ENCODE assay signal across 8 cellular contexts in the genomic region with DNA sequence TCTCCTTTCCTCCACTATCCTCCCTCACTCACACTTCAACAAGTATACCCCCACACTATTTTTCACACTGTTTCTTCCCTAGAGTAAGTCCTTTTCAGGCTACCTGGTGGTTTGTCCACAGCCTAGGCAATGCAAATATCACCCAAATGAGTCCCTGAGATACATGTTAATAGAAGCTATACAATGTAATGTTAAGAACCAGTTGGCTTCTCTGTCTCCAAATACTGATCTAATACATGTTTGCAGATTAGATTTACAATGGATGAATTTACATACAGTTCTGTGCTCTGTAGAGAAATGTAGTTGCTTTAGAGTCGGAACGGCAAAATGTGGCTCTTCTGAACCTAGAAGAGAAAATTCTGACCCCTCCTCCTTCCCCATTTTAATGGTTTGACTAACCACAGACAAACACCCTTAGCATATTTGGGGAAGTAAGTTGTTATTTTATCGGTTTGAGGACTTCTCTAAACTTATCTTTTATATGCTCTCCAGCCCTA.
DNase-seq lines count a peak whose midpoint lies in the region; ATAC-seq and TF ChIP-seq lines count a peak whose summit lies in the region.

No MANE protein-coding gene starts in this region.

- H3K4me1 ChIP-seq in sigmoid colon (peaks cover 0 to 66% (median 35%) of the 10 kb centered on the region in 4 donors), thyroid gland (no peaks in the 10 kb centered on the region)

- no peaks in the 10 kb centered on the region for H3K27me3 Mint-ChIP-seq in activated T-helper 1 cell treated with anti-CD3 and anti-CD28 coated beads, Interleukin-12 subunit alpha, Interleukin-12 subunit beta, Interleukin-2, Interleukin-4 antibody, amounts not matched to agents 30 ng/mL and 10 ng/mL and 1 ng/mL, durations not matched to agents 14 hours and 24 hours and 36 hours (ENCODE audit: insufficient read depth)

- H3K27ac Mint-ChIP-seq in activated T-helper 1 cell treated with anti-CD3 and anti-CD28 coated beads, Interleukin-12 subunit alpha, Interleukin-12 subunit beta, Interleukin-2, Interleukin-4 antibody, amounts not matched to agents 30 ng/mL and 10 ng/mL and 1 ng/mL, durations not matched to agents 14 hours and 24 hours and 36 hours = peak overlapping the region; percentile 95

- H3K36me3 ChIP-seq in sigmoid colon = no peaks in the 10 kb centered on the region
- H3K36me3 ChIP-seq in thyroid gland = no peaks in the 10 kb centered on the region

- DNase-seq in activated T-helper 1 cell treated with anti-CD3 and anti-CD28 coated beads, Interleukin-12 subunit alpha, Interleukin-12 subunit beta, Interleukin-2, Interleukin-4 antibody, amounts not matched to agents 30 ng/mL and 10 ng/mL and 1 ng/mL, durations not matched to agents 14 hours and 24 hours and 36 hours (ENCODE audit: low spot score) = no peak
- no peak for DNase-seq in sigmoid colon
- no peak for DNase-seq in foreskin melanocyte
- DNase-seq in NCI-H774 (lab: John Stamatoyannopoulos, UW) = no peak
- no peak for DNase-seq in kidney tubule cell (ENCODE audit: low spot score)
- no peak for DNase-seq in thyroid gland

- H3K9me3 ChIP-seq in sigmoid colon = no peaks in the 10 kb centered on the region
- H3K9me3 ChIP-seq in thyroid gland = no peaks in the 10 kb centered on the region

- intact Hi-C loops in activated T-helper 1 cell treated with anti-CD3 and anti-CD28 coated beads, Interleukin-12 subunit alpha, Interleukin-12 subunit beta, Interleukin-2, Interleukin-4 antibody, amounts not matched to agents 30 ng/mL and 10 ng/mL and 1 ng/mL, durations not matched to agents 14 hours and 24 hours and 36 hours (cut with micrococcal nuclease) = loop anchor here (10.0 kb wide), 1 partner anchor 1470 kb away; no protein-coding TSS in a partner anchor
- intact Hi-C loops in sigmoid colon (cut with DNase I) (loop anchor here (2.0 kb wide), 1 partner anchor 62 kb away; no protein-coding TSS in a partner anchor), thyroid gland (cut with DNase I) (no loop called here)

- ATAC-seq in GM19324 (IDR thresholded peaks at IDR 0.05; ENCODE audit: low FRiP score, unreplicated experiment) = peak; percentile 57
- peak; percentile 62 for ATAC-seq in HG03159 (IDR thresholded peaks at IDR 0.05; ENCODE audit: unreplicated experiment)

- H3K4me3 ChIP-seq in sigmoid colon (peak overlapping the region; percentile 19 to 47 (median 34)), thyroid gland (replicated peaks in 1 of 3) (no peak overlapping the region)

- H3K4me1 Mint-ChIP-seq in activated T-helper 1 cell treated with anti-CD3 and anti-CD28 coated beads, Interleukin-12 subunit alpha, Interleukin-12 subunit beta, Interleukin-2, Interleukin-4 antibody, amounts not matched to agents 30 ng/mL and 10 ng/mL and 1 ng/mL, durations not matched to agents 14 hours and 24 hours and 36 hours (ENCODE audit: low read depth) = peaks cover 83% of the 10 kb centered on the region

- no peak for TF ChIP-seq EP300 in sigmoid colon (IDR thresholded peaks at IDR 0.05)

- H3K27ac ChIP-seq in sigmoid colon (peak overlapping the region; percentile 81 to 89 (median 84)), thyroid gland (no peak overlapping the region)

- peak overlapping the region; percentile 88 for H3K4me3 Mint-ChIP-seq in activated T-helper 1 cell treated with anti-CD3 and anti-CD28 coated beads, Interleukin-12 subunit alpha, Interleukin-12 subunit beta, Interleukin-2, Interleukin-4 antibody, amounts not matched to agents 30 ng/mL and 10 ng/mL and 1 ng/mL, durations not matched to agents 14 hours and 24 hours and 36 hours

- whole genome bisulfite sequencing in sigmoid colon, 2 donors = 40 to 80% methylated on average over 3 of the region's 3 CpGs
- WGBS in thyroid gland, 2 donors = 75% methylated on average over 3 of the region's 3 CpGs

- H3K27me3 ChIP-seq in sigmoid colon (no peaks in the 10 kb centered on the region), thyroid gland (no peaks in the 10 kb centered on the region)

- TF ChIP-seq POLR2A in sigmoid colon (IDR thresholded peaks at IDR 0.05) (no peak), thyroid gland (IDR thresholded peaks at IDR 0.05) (no peak)

- peaks cover 9% of the 10 kb centered on the region for H3K36me3 Mint-ChIP-seq in activated T-helper 1 cell treated with anti-CD3 and anti-CD28 coated beads, Interleukin-12 subunit alpha, Interleukin-12 subunit beta, Interleukin-2, Interleukin-4 antibody, amounts not matched to agents 30 ng/mL and 10 ng/mL and 1 ng/mL, durations not matched to agents 14 hours and 24 hours and 36 hours (ENCODE audit: low read depth)

- TF ChIP-seq CTCF in sigmoid colon (IDR thresholded peaks at IDR 0.05) (no peak), thyroid gland (IDR thresholded peaks at IDR 0.05) (no peak)

- H3K9me3 Mint-ChIP-seq in activated T-helper 1 cell treated with anti-CD3 and anti-CD28 coated beads, Interleukin-12 subunit alpha, Interleukin-12 subunit beta, Interleukin-2, Interleukin-4 antibody, amounts not matched to agents 30 ng/mL and 10 ng/mL and 1 ng/mL, durations not matched to agents 14 hours and 24 hours and 36 hours = peaks cover 4% of the 10 kb centered on the region

Comparison
In these comparisons a context has a peak if more than half of its experiments do, and no peak if none do; other contexts are left out.
1. H3K27ac ChIP-seq: peak in sigmoid colon (4 of 4); none in thyroid gland (0 of 3).
2. H3K4me3 ChIP-seq: peak in sigmoid colon (4 of 4); none in thyroid gland (0 of 3).